Comparison of ENCODE assay signal across 2 cellular contexts in the genomic region with DNA sequence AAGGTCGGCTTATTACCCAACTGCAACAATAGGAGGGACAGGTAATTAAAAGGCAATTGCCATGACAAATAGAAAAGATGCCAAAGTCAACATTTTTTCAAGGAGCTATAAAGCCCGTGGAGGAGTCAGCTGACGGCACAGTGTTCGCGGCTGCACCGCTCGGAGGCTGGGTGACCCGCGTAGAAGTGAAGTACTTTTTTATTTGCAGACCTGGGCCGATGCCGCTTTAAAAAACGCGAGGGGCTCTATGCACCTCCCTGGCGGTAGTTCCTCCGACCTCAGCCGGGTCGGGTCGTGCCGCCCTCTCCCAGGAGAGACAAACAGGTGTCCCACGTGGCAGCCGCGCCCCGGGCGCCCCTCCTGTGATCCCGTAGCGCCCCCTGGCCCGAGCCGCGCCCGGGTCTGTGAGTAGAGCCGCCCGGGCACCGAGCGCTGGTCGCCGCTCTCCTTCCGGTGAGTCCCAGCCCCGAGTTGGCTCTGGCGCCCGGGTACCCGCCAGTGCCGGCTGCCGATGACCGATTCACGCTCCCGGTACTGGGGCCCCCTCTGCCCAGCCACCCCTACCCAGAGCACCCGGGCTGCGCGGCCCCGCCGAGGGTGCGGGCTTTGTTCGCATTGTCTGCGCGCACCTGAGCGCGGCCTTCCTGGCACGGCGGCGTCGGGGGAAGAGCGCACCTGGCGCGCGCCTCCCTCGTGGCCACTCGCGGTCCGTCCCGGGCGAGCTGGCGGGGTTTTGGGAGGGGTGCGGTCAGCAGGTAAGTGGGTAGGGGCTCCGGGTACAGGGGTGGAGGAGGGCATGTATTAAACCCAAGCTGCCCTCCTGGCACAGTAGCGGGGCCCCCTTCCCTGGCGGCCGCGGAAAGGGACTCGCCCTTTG.
TF ChIP-seq lines count a peak whose summit lies in the region.

A gene with protein sequence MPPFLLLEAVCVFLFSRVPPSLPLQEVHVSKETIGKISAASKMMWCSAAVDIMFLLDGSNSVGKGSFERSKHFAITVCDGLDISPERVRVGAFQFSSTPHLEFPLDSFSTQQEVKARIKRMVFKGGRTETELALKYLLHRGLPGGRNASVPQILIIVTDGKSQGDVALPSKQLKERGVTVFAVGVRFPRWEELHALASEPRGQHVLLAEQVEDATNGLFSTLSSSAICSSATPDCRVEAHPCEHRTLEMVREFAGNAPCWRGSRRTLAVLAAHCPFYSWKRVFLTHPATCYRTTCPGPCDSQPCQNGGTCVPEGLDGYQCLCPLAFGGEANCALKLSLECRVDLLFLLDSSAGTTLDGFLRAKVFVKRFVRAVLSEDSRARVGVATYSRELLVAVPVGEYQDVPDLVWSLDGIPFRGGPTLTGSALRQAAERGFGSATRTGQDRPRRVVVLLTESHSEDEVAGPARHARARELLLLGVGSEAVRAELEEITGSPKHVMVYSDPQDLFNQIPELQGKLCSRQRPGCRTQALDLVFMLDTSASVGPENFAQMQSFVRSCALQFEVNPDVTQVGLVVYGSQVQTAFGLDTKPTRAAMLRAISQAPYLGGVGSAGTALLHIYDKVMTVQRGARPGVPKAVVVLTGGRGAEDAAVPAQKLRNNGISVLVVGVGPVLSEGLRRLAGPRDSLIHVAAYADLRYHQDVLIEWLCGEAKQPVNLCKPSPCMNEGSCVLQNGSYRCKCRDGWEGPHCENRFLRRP (plus strand): TSS at position 138 of the 877 bp plus-strand sequence. CDS start 9,460 bp downstream, outside the sequence.

TF ChIP-seq in HEK293T, 16 proteins besides CTCF, POLR2A, EP300 and RAD21 (continued from another document):
- no peak for TF ChIP-seq CTBP1 (IDR thresholded peaks at IDR 0.05; ENCODE audit: borderline replicate concordance)
- TF ChIP-seq ARNT (IDR thresholded peaks at IDR 0.05), result no peak
- no peak for TF ChIP-seq SUZ12 (IDR thresholded peaks at IDR 0.05)
- TF ChIP-seq LEF1 (IDR thresholded peaks at IDR 0.05; ENCODE audit: borderline replicate concordance), result no peak
- no peak for TF ChIP-seq TARDBP (IDR thresholded peaks at IDR 0.05)
- TF ChIP-seq FOXA1 (IDR thresholded peaks at IDR 0.05), result no peak
- TF ChIP-seq NFRKB (IDR thresholded peaks at IDR 0.05), result no peak

TF ChIP-seq in WTC11, 78 proteins besides CTCF, POLR2A, EP300 and RAD21 (continued from another document and continues in another):
- TF ChIP-seq, protein P1, sequence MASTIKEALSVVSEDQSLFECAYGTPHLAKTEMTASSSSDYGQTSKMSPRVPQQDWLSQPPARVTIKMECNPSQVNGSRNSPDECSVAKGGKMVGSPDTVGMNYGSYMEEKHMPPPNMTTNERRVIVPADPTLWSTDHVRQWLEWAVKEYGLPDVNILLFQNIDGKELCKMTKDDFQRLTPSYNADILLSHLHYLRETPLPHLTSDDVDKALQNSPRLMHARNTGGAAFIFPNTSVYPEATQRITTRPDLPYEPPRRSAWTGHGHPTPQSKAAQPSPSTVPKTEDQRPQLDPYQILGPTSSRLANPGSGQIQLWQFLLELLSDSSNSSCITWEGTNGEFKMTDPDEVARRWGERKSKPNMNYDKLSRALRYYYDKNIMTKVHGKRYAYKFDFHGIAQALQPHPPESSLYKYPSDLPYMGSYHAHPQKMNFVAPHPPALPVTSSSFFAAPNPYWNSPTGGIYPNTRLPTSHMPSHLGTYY (CRISPR knock-in tag; IDR thresholded peaks at IDR 0.05), result no peak
- TF ChIP-seq ZNF671 (CRISPR knock-in tag; IDR thresholded peaks at IDR 0.05), result no peak
- TF ChIP-seq, protein P2, sequence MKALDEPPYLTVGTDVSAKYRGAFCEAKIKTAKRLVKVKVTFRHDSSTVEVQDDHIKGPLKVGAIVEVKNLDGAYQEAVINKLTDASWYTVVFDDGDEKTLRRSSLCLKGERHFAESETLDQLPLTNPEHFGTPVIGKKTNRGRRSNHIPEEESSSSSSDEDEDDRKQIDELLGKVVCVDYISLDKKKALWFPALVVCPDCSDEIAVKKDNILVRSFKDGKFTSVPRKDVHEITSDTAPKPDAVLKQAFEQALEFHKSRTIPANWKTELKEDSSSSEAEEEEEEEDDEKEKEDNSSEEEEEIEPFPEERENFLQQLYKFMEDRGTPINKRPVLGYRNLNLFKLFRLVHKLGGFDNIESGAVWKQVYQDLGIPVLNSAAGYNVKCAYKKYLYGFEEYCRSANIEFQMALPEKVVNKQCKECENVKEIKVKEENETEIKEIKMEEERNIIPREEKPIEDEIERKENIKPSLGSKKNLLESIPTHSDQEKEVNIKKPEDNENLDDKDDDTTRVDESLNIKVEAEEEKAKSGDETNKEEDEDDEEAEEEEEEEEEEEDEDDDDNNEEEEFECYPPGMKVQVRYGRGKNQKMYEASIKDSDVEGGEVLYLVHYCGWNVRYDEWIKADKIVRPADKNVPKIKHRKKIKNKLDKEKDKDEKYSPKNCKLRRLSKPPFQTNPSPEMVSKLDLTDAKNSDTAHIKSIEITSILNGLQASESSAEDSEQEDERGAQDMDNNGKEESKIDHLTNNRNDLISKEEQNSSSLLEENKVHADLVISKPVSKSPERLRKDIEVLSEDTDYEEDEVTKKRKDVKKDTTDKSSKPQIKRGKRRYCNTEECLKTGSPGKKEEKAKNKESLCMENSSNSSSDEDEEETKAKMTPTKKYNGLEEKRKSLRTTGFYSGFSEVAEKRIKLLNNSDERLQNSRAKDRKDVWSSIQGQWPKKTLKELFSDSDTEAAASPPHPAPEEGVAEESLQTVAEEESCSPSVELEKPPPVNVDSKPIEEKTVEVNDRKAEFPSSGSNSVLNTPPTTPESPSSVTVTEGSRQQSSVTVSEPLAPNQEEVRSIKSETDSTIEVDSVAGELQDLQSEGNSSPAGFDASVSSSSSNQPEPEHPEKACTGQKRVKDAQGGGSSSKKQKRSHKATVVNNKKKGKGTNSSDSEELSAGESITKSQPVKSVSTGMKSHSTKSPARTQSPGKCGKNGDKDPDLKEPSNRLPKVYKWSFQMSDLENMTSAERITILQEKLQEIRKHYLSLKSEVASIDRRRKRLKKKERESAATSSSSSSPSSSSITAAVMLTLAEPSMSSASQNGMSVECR (CRISPR knock-in tag; IDR thresholded peaks at IDR 0.05; ENCODE audit: borderline replicate concordance), result peak; percentile 31; the same call in 1 of the 2 replicates
- no peak for TF ChIP-seq ZNF138 (CRISPR knock-in tag; conservative IDR thresholded peaks at IDR 0.05)
- TF ChIP-seq TP53 (CRISPR knock-in tag; IDR thresholded peaks at IDR 0.05), result no peak
- TF ChIP-seq NR2C2 (CRISPR knock-in tag; IDR thresholded peaks at IDR 0.05), result no peak
- TF ChIP-seq, protein P3, sequence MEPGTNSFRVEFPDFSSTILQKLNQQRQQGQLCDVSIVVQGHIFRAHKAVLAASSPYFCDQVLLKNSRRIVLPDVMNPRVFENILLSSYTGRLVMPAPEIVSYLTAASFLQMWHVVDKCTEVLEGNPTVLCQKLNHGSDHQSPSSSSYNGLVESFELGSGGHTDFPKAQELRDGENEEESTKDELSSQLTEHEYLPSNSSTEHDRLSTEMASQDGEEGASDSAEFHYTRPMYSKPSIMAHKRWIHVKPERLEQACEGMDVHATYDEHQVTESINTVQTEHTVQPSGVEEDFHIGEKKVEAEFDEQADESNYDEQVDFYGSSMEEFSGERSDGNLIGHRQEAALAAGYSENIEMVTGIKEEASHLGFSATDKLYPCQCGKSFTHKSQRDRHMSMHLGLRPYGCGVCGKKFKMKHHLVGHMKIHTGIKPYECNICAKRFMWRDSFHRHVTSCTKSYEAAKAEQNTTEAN (CRISPR knock-in tag; IDR thresholded peaks at IDR 0.05), result peak; percentile 56
- TF ChIP-seq NFYB (CRISPR knock-in tag; conservative IDR thresholded peaks at IDR 0.05; ENCODE audit: low read depth), result no peak
- TF ChIP-seq, protein P4, sequence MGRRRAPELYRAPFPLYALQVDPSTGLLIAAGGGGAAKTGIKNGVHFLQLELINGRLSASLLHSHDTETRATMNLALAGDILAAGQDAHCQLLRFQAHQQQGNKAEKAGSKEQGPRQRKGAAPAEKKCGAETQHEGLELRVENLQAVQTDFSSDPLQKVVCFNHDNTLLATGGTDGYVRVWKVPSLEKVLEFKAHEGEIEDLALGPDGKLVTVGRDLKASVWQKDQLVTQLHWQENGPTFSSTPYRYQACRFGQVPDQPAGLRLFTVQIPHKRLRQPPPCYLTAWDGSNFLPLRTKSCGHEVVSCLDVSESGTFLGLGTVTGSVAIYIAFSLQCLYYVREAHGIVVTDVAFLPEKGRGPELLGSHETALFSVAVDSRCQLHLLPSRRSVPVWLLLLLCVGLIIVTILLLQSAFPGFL (CRISPR knock-in tag; IDR thresholded peaks at IDR 0.05; ENCODE audit: borderline replicate concordance), result 0 out of 2 replicates have a peak, but pooled peaks have one; percentile 43
- no peak for TF ChIP-seq NFE2L1 (CRISPR knock-in tag; IDR thresholded peaks at IDR 0.05)
- TF ChIP-seq MXD4 (CRISPR knock-in tag; IDR thresholded peaks at IDR 0.05; ENCODE audit: borderline replicate concordance), result no peak
- no peak for TF ChIP-seq ESRRA (CRISPR knock-in tag; IDR thresholded peaks at IDR 0.05; ENCODE audit: borderline replicate concordance)
- TF ChIP-seq, protein P5, sequence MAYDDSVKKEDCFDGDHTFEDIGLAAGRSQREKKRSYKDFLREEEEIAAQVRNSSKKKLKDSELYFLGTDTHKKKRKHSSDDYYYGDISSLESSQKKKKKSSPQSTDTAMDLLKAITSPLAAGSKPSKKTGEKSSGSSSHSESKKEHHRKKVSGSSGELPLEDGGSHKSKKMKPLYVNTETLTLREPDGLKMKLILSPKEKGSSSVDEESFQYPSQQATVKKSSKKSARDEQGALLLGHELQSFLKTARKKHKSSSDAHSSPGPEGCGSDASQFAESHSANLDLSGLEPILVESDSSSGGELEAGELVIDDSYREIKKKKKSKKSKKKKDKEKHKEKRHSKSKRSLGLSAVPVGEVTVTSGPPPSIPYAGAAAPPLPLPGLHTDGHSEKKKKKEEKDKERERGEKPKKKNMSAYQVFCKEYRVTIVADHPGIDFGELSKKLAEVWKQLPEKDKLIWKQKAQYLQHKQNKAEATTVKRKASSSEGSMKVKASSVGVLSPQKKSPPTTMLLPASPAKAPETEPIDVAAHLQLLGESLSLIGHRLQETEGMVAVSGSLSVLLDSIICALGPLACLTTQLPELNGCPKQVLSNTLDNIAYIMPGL (CRISPR knock-in tag; IDR thresholded peaks at IDR 0.05), result peak; percentile 97
- no peak for TF ChIP-seq ATF1 (CRISPR knock-in tag; IDR thresholded peaks at IDR 0.05)
- peak; percentile 84; the same call in 1 of the 2 replicates for TF ChIP-seq FOXP1 (CRISPR knock-in tag; IDR thresholded peaks at IDR 0.05; ENCODE audit: borderline replicate concordance)
- no peak for TF ChIP-seq GTF2I (CRISPR knock-in tag; conservative IDR thresholded peaks at IDR 0.05)
- TF ChIP-seq, protein P6, sequence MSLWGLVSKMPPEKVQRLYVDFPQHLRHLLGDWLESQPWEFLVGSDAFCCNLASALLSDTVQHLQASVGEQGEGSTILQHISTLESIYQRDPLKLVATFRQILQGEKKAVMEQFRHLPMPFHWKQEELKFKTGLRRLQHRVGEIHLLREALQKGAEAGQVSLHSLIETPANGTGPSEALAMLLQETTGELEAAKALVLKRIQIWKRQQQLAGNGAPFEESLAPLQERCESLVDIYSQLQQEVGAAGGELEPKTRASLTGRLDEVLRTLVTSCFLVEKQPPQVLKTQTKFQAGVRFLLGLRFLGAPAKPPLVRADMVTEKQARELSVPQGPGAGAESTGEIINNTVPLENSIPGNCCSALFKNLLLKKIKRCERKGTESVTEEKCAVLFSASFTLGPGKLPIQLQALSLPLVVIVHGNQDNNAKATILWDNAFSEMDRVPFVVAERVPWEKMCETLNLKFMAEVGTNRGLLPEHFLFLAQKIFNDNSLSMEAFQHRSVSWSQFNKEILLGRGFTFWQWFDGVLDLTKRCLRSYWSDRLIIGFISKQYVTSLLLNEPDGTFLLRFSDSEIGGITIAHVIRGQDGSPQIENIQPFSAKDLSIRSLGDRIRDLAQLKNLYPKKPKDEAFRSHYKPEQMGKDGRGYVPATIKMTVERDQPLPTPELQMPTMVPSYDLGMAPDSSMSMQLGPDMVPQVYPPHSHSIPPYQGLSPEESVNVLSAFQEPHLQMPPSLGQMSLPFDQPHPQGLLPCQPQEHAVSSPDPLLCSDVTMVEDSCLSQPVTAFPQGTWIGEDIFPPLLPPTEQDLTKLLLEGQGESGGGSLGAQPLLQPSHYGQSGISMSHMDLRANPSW (CRISPR knock-in tag; conservative IDR thresholded peaks at IDR 0.05; ENCODE audit: low read depth), result no peak
- no peak for TF ChIP-seq TEAD1 (CRISPR knock-in tag; IDR thresholded peaks at IDR 0.05)
- TF ChIP-seq, protein P7, sequence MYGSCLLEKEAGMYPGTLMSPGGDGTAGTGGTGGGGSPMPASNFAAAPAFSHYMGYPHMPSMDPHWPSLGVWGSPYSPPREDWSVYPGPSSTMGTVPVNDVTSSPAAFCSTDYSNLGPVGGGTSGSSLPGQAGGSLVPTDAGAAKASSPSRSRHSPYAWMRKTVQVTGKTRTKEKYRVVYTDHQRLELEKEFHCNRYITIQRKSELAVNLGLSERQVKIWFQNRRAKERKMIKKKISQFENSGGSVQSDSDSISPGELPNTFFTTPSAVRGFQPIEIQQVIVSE (CRISPR knock-in tag; IDR thresholded peaks at IDR 0.05; ENCODE audit: borderline replicate concordance), result no peak
- TF ChIP-seq, protein P8, sequence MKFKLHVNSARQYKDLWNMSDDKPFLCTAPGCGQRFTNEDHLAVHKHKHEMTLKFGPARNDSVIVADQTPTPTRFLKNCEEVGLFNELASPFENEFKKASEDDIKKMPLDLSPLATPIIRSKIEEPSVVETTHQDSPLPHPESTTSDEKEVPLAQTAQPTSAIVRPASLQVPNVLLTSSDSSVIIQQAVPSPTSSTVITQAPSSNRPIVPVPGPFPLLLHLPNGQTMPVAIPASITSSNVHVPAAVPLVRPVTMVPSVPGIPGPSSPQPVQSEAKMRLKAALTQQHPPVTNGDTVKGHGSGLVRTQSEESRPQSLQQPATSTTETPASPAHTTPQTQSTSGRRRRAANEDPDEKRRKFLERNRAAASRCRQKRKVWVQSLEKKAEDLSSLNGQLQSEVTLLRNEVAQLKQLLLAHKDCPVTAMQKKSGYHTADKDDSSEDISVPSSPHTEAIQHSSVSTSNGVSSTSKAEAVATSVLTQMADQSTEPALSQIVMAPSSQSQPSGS (CRISPR knock-in tag; IDR thresholded peaks at IDR 0.05; ENCODE audit: borderline replicate concordance, low read depth), result no peak
- TF ChIP-seq ZNF317 (CRISPR knock-in tag; IDR thresholded peaks at IDR 0.05; ENCODE audit: borderline replicate concordance, low read depth), result no peak
- TF ChIP-seq ELF4 (CRISPR knock-in tag; IDR thresholded peaks at IDR 0.05; ENCODE audit: low read depth), result no peak
- TF ChIP-seq, protein P9, sequence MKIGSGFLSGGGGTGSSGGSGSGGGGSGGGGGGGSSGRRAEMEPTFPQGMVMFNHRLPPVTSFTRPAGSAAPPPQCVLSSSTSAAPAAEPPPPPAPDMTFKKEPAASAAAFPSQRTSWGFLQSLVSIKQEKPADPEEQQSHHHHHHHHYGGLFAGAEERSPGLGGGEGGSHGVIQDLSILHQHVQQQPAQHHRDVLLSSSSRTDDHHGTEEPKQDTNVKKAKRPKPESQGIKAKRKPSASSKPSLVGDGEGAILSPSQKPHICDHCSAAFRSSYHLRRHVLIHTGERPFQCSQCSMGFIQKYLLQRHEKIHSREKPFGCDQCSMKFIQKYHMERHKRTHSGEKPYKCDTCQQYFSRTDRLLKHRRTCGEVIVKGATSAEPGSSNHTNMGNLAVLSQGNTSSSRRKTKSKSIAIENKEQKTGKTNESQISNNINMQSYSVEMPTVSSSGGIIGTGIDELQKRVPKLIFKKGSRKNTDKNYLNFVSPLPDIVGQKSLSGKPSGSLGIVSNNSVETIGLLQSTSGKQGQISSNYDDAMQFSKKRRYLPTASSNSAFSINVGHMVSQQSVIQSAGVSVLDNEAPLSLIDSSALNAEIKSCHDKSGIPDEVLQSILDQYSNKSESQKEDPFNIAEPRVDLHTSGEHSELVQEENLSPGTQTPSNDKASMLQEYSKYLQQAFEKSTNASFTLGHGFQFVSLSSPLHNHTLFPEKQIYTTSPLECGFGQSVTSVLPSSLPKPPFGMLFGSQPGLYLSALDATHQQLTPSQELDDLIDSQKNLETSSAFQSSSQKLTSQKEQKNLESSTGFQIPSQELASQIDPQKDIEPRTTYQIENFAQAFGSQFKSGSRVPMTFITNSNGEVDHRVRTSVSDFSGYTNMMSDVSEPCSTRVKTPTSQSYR (CRISPR knock-in tag; IDR thresholded peaks at IDR 0.05), result 0 out of 2 replicates have a peak, but pooled peaks have one; percentile 12
- no peak for TF ChIP-seq ZNF396 (CRISPR knock-in tag; IDR thresholded peaks at IDR 0.05; ENCODE audit: borderline replicate concordance)
